ENCODE assay signal across 11 cellular contexts in genomic region chr13:40059540-40060232, GRCh38.
DNase-seq lines count a peak whose midpoint lies in the region; ATAC-seq and TF ChIP-seq lines count a peak whose summit lies in the region.
"Had no signal": no experiment of that assay in that cellular context is flagged by ENCODE, and none has a peak within 500 bp of the region (broad histone marks: within the 10 kb centered on the region; RNA-seq: fewer than 3 reads in every experiment).

No MANE protein-coding gene starts in this region.

- peak; percentile 15 for ATAC-seq in GM19324 (IDR thresholded peaks at IDR 0.05; ENCODE audit: low FRiP score, unreplicated experiment)
- no peak for ATAC-seq in gastroesophageal sphincter
- ATAC-seq in GM19455 (IDR thresholded peaks at IDR 0.05; ENCODE audit: unreplicated experiment), result no peak

- H3K9me3 Mint-ChIP-seq in activated T-helper 1 cell treated with anti-CD3 and anti-CD28 coated beads, Interleukin-12 subunit alpha, Interleukin-12 subunit beta, Interleukin-2, Interleukin-4 antibody, amounts not matched to agents 30 ng/mL and 10 ng/mL and 1 ng/mL, durations not matched to agents 14 hours and 24 hours and 36 hours, result no peaks in the 10 kb centered on the region
- H3K9me3 Mint-ChIP-seq in Caco-2 (ENCODE audit: unreplicated experiment), result no peaks in the 10 kb centered on the region
- H3K9me3 Mint-ChIP-seq: CD8-positive, alpha-beta memory T cell had no signal

- TF ChIP-seq POLR2A in gastroesophageal sphincter (IDR thresholded peaks at IDR 0.05), result no peak

- H3K27ac Mint-ChIP-seq in activated T-helper 1 cell treated with anti-CD3 and anti-CD28 coated beads, Interleukin-12 subunit alpha, Interleukin-12 subunit beta, Interleukin-2, Interleukin-4 antibody, amounts not matched to agents 30 ng/mL and 10 ng/mL and 1 ng/mL, durations not matched to agents 14 hours and 24 hours and 36 hours, result peak overlapping the region; percentile 37
- H3K27ac Mint-ChIP-seq in Caco-2 (ENCODE audit: unreplicated experiment), result no peak overlapping the region

- H3K27ac ChIP-seq in gastroesophageal sphincter, result peak overlapping the region; percentile 18 to 49 (median 43)
- H3K27ac ChIP-seq: neutrophil had no signal

- POLR2A ChIA-PET in HEK293T (lab: Yijun Ruan, JAX) (interaction anchor here (0.7 kb wide), 1 partner anchor 604 kb away, joined by 3 read pairs; no protein-coding TSS in a partner anchor), Caco-2 (lab: Charles Lee) (no interaction called here)

- H3K9me3 ChIP-seq in gastroesophageal sphincter (no peaks in the 10 kb centered on the region), Caco-2 (0 out of 2 replicates have a peak, but pooled peaks cover 2% of the 10 kb centered on the region)
- H3K9me3 ChIP-seq: neutrophil had no signal

- H3K36me3 Mint-ChIP-seq in activated T-helper 1 cell treated with anti-CD3 and anti-CD28 coated beads, Interleukin-12 subunit alpha, Interleukin-12 subunit beta, Interleukin-2, Interleukin-4 antibody, amounts not matched to agents 30 ng/mL and 10 ng/mL and 1 ng/mL, durations not matched to agents 14 hours and 24 hours and 36 hours (ENCODE audit: low read depth), result no peaks in the 10 kb centered on the region
- H3K36me3 Mint-ChIP-seq in Caco-2 (ENCODE audit: insufficient read depth, unreplicated experiment), result no peaks in the 10 kb centered on the region
- H3K36me3 Mint-ChIP-seq: CD8-positive, alpha-beta memory T cell had no signal

- TF ChIP-seq EP300 in gastroesophageal sphincter (IDR thresholded peaks at IDR 0.05), result no peak

- BruUV-seq in Caco-2 (replicated peaks; lab: Mats Ljungman, UMichigan), result no TSS peak

- no peak overlapping the region for H3K4me3 ChIP-seq in gastroesophageal sphincter
- H3K4me3 ChIP-seq in Caco-2 (ENCODE audit: low read depth, low read length), result no peak overlapping the region

- CTCF ChIA-PET in HEK293T (lab: Yijun Ruan, JAX) (interaction anchor here (0.6 to 0.7 kb wide), 3 partner anchors 26 to 504 kb away, joined by 3 read pairs; no protein-coding TSS in a partner anchor), Caco-2 (lab: Charles Lee) (no interaction called here)

- no peaks in the 10 kb centered on the region for H3K36me3 ChIP-seq in gastroesophageal sphincter
- no peaks in the 10 kb centered on the region for H3K36me3 ChIP-seq in Caco-2 (ENCODE audit: control insufficient read depth, insufficient read depth, low read length)
- H3K36me3 ChIP-seq: neutrophil had no signal

- peaks cover 43% of the 10 kb centered on the region for H3K4me1 Mint-ChIP-seq in activated T-helper 1 cell treated with anti-CD3 and anti-CD28 coated beads, Interleukin-12 subunit alpha, Interleukin-12 subunit beta, Interleukin-2, Interleukin-4 antibody, amounts not matched to agents 30 ng/mL and 10 ng/mL and 1 ng/mL, durations not matched to agents 14 hours and 24 hours and 36 hours (ENCODE audit: low read depth)
- peaks cover 20% of the 10 kb centered on the region for H3K4me1 Mint-ChIP-seq in Caco-2 (ENCODE audit: low read depth, unreplicated experiment)

- no peak for TF ChIP-seq CTCF in GM10266 (IDR thresholded peaks at IDR 0.05; ENCODE audit: control insufficient read depth, insufficient read depth, low read depth, missing control alignments)
- no peak for TF ChIP-seq CTCF in gastroesophageal sphincter (IDR thresholded peaks at IDR 0.05)
- no peak for TF ChIP-seq CTCF in Caco-2 (IDR thresholded peaks at IDR 0.05; ENCODE audit: insufficient read depth in 1 of 2, low read depth in 1 of 2, low read length in 1 of 2, severe bottlenecking in 1 of 2, unreplicated experiment in 1 of 2)

- no peaks in the 10 kb centered on the region for H3K27me3 Mint-ChIP-seq in activated T-helper 1 cell treated with anti-CD3 and anti-CD28 coated beads, Interleukin-12 subunit alpha, Interleukin-12 subunit beta, Interleukin-2, Interleukin-4 antibody, amounts not matched to agents 30 ng/mL and 10 ng/mL and 1 ng/mL, durations not matched to agents 14 hours and 24 hours and 36 hours (ENCODE audit: insufficient read depth)
- no peaks in the 10 kb centered on the region for H3K27me3 Mint-ChIP-seq in Caco-2 (ENCODE audit: insufficient read depth, unreplicated experiment)

- DNase-seq in GM10266 (ENCODE audit: extremely low spot score), result peak; percentile 12
- DNase-seq in activated T-helper 1 cell treated with anti-CD3 and anti-CD28 coated beads, Interleukin-12 subunit alpha, Interleukin-12 subunit beta, Interleukin-2, Interleukin-4 antibody, amounts not matched to agents 30 ng/mL and 10 ng/mL and 1 ng/mL, durations not matched to agents 14 hours and 24 hours and 36 hours (ENCODE audit: low spot score), result no peak
- DNase-seq in HEK293T (ENCODE audit: extremely low spot score), result no peak
- DNase-seq in Caco-2, result no peak
- DNase-seq in NCI-H2196 (lab: John Stamatoyannopoulos, UW; ENCODE audit: unreplicated experiment), result no peak
- DNase-seq: CD8-positive, alpha-beta memory T cell; NCI-H2081 had no signal

- 50 to 53% methylated on average over 6 to 8 of the region's 8 CpGs for whole genome bisulfite sequencing in gastroesophageal sphincter (ENCODE audit: low coverage in 1 of 2), 2 donors

- H3K27me3 ChIP-seq in gastroesophageal sphincter (no peaks in the 10 kb centered on the region), Caco-2 (replicated peaks; ENCODE audit: control insufficient read depth, insufficient read depth, low read length) (no peaks in the 10 kb centered on the region)

- H3K4me3 Mint-ChIP-seq in activated T-helper 1 cell treated with anti-CD3 and anti-CD28 coated beads, Interleukin-12 subunit alpha, Interleukin-12 subunit beta, Interleukin-2, Interleukin-4 antibody, amounts not matched to agents 30 ng/mL and 10 ng/mL and 1 ng/mL, durations not matched to agents 14 hours and 24 hours and 36 hours, result no peak overlapping the region
- H3K4me3 Mint-ChIP-seq in Caco-2 (ENCODE audit: unreplicated experiment), result no peak overlapping the region
- H3K4me3 Mint-ChIP-seq: CD8-positive, alpha-beta memory T cell had no signal

- intact Hi-C loops in activated T-helper 1 cell treated with anti-CD3 and anti-CD28 coated beads, Interleukin-12 subunit alpha, Interleukin-12 subunit beta, Interleukin-2, Interleukin-4 antibody, amounts not matched to agents 30 ng/mL and 10 ng/mL and 1 ng/mL, durations not matched to agents 14 hours and 24 hours and 36 hours (cut with micrococcal nuclease), result loop anchor here (1.0 to 10.0 kb wide), 2 partner anchors 33 to 375 kb away; no protein-coding TSS in a partner anchor
- intact Hi-C loops in Caco-2 (cut with micrococcal nuclease; ENCODE audit: unreplicated experiment), result loop anchor here (5.0 to 10.0 kb wide), 3 partner anchors 117 to 525 kb away; no protein-coding TSS in a partner anchor

- H3K4me1 ChIP-seq in gastroesophageal sphincter (peaks cover 0 to 41% (median 0%) of the 10 kb centered on the region in 3 donors), Caco-2 (peaks cover 17% of the 10 kb centered on the region)

TF ChIP-seq in HEK293T, 16 proteins besides CTCF, POLR2A, EP300 and RAD21:
- TF ChIP-seq ARNT (IDR thresholded peaks at IDR 0.05), result no peak
- no peak for TF ChIP-seq BHLHE40 (IDR thresholded peaks at IDR 0.05; ENCODE audit: borderline replicate concordance)
- no peak for TF ChIP-seq SP1 (IDR thresholded peaks at IDR 0.05)
- TF ChIP-seq CTBP1 (IDR thresholded peaks at IDR 0.05; ENCODE audit: borderline replicate concordance), result no peak
- TF ChIP-seq L3MBTL2 (conservative IDR thresholded peaks at IDR 0.05), result no peak
- TF ChIP-seq PKNOX1 (IDR thresholded peaks at IDR 0.05), result no peak
- no peak for TF ChIP-seq FOXA1 (IDR thresholded peaks at IDR 0.05)
- no peak for TF ChIP-seq FOXM1 (IDR thresholded peaks at IDR 0.05; ENCODE audit: borderline replicate concordance)
- no peak for TF ChIP-seq TARDBP (IDR thresholded peaks at IDR 0.05)
- TF ChIP-seq NFRKB (IDR thresholded peaks at IDR 0.05), result no peak
- TF ChIP-seq HDGF (IDR thresholded peaks at IDR 0.05; ENCODE audit: borderline replicate concordance), result no peak
- no peak for TF ChIP-seq ELF4 (IDR thresholded peaks at IDR 0.05)
- no peak for TF ChIP-seq FOXK2 (IDR thresholded peaks at IDR 0.05)
- no peak for TF ChIP-seq SUZ12 (IDR thresholded peaks at IDR 0.05)
- TF ChIP-seq LEF1 (IDR thresholded peaks at IDR 0.05; ENCODE audit: borderline replicate concordance), result no peak
- TF ChIP-seq ZNF384 (IDR thresholded peaks at IDR 0.05), result no peak
TF ChIP-seq in HEK293T: peak in this region for 0.
